ENCODE assay signal across 18 cellular contexts in genomic region chr1:30730351-30731108, GRCh38. TPM values are rescaled to one million over a fixed set of nuclear protein-coding genes. Genes with fewer than 3 reads are reported as not detected.
DNase-seq lines count a peak whose midpoint lies in the region; ATAC-seq, FAIRE-seq and TF ChIP-seq lines count a peak whose summit lies in the region.
"Had no signal": no experiment of that assay in that cellular context is flagged by ENCODE, and none has a peak within 500 bp of the region (broad histone marks: within the 10 kb centered on the region; RNA-seq: fewer than 3 reads in every experiment).

No MANE protein-coding gene starts in this region.

- no peaks in the 10 kb centered on the region for H3K9me3 Mint-ChIP-seq in CD8-positive, alpha-beta T cell
- H3K9me3 Mint-ChIP-seq in natural killer cell treated with Interleukin-12 subunit alpha and Interleukin-12 subunit beta and Interleukin-15 and Interleukin-18, amount 100 ng/mL, for 72 hours = no peaks in the 10 kb centered on the region
- H3K9me3 Mint-ChIP-seq in osteocyte (ENCODE audit: unreplicated experiment) = no peaks in the 10 kb centered on the region
- H3K9me3 Mint-ChIP-seq: activated naive CD4-positive, alpha-beta T cell treated with anti-CD3 and anti-CD28 coated beads for 36 hours had no signal

- no peaks in the 10 kb centered on the region for H3K27me3 Mint-ChIP-seq in CD8-positive, alpha-beta T cell (ENCODE audit: low read depth)
- no peaks in the 10 kb centered on the region for H3K27me3 Mint-ChIP-seq in natural killer cell treated with Interleukin-12 subunit alpha and Interleukin-12 subunit beta and Interleukin-15 and Interleukin-18, amount 100 ng/mL, for 72 hours
- no peaks in the 10 kb centered on the region for H3K27me3 Mint-ChIP-seq in osteocyte (ENCODE audit: unreplicated experiment)

- no peaks in the 10 kb centered on the region for H3K27me3 ChIP-seq in CD8-positive, alpha-beta T cell (ENCODE audit: insufficient read depth, low read length)
- H3K27me3 ChIP-seq in GM12878 (replicated peaks in 1 of 2; ENCODE audit: control insufficient read depth in 2 of 2, insufficient read depth in 2 of 2, low read length in 1 of 2) = no peaks in the 10 kb centered on the region
- H3K27me3 ChIP-seq: esophagus squamous epithelium had no signal

- FAIRE-seq in GM12878 (lab: Jason Lieb, UNC) = no peak

- TF ChIP-seq EP300 in GM12878 (IDR thresholded peaks at IDR 0.05; ENCODE audit: borderline replicate concordance in 1 of 2, control insufficient read depth in 1 of 2, low read depth in 2 of 2, low read length in 2 of 2) = no peak

- H3K27ac ChIP-seq in CD8-positive, alpha-beta T cell (ENCODE audit: low read depth, low read length) = no peak overlapping the region
- H3K27ac ChIP-seq in GM12878 (ENCODE audit: control insufficient read depth, insufficient read depth) = peak overlapping the region; percentile 61
- H3K27ac ChIP-seq: esophagus squamous epithelium, KMS-11 had no signal

- no peak overlapping the region for H2AFZ ChIP-seq in GM12878 (ENCODE audit: control insufficient read depth, low read depth, low read length)

- TF ChIP-seq CTCF in CD8-positive, alpha-beta T cell (IDR thresholded peaks at IDR 0.05) = no peak
- TF ChIP-seq CTCF in GM20000 (IDR thresholded peaks at IDR 0.05; ENCODE audit: extremely low read depth, missing control alignments) (no peak), GM12878 (IDR thresholded peaks at IDR 0.05 in 2 of 3, conservative IDR thresholded peaks at IDR 0.05 in 1 of 3; ENCODE audit: control insufficient read depth in 2 of 3, extremely low read depth in 1 of 3, insufficient read depth in 1 of 3, low read depth in 3 of 3, low read length in 3 of 3) (no peak), osteocyte (IDR thresholded peaks at IDR 0.05) (no peak)

- H3K4me2 ChIP-seq in GM12878 (ENCODE audit: control insufficient read depth, insufficient read depth) = peak overlapping the region; percentile 62
- H3K4me2 ChIP-seq: KMS-11 had no signal

- intact Hi-C loops in CD8-positive, alpha-beta T cell (cut with DNase I, micrococcal nuclease) = no loop called here
- intact Hi-C loops in GM12878 (cut with micrococcal nuclease; ENCODE audit: unreplicated experiment) = no loop called here

- H3K27ac Mint-ChIP-seq in CD8-positive, alpha-beta T cell = peak overlapping the region; percentile 86
- H3K27ac Mint-ChIP-seq in natural killer cell treated with Interleukin-12 subunit alpha and Interleukin-12 subunit beta and Interleukin-15 and Interleukin-18, amount 100 ng/mL, for 72 hours = peak overlapping the region; percentile 49 to 57
- no peak overlapping the region for H3K27ac Mint-ChIP-seq in osteocyte (ENCODE audit: unreplicated experiment)

- H3K79me2 ChIP-seq in GM12878 (ENCODE audit: control insufficient read depth, insufficient read depth, low read length) = no peaks in the 10 kb centered on the region

- POLR2A ChIA-PET in CD8-positive, alpha-beta T cell (lab: Charles Lee) = interaction anchor here (0.8 to 10.7 kb wide), 6 partner anchors 8 to 35 kb away, joined by 3 to 101 read pairs (median 12); partner anchors contain the start of gene LAPTM5
- POLR2A ChIA-PET in GM12878 (lab: Charles Lee) = interaction anchor here (0.5 to 7.0 kb wide), 8 partner anchors 10 to 137 kb away, joined by 3 to 96 read pairs (median 8); partner anchors contain the start of gene LAPTM5

- no peak overlapping the region for H3K4me3 ChIP-seq in CD8-positive, alpha-beta T cell (ENCODE audit: low read depth, low read length)
- no peak overlapping the region for H3K4me3 ChIP-seq in GM12878
- H3K4me3 ChIP-seq: esophagus squamous epithelium had no signal

- H3K4me3 Mint-ChIP-seq in CD8-positive, alpha-beta T cell = no peak overlapping the region
- no peak overlapping the region for H3K4me3 Mint-ChIP-seq in natural killer cell treated with Interleukin-12 subunit alpha and Interleukin-12 subunit beta and Interleukin-15 and Interleukin-18, amount 100 ng/mL, for 72 hours
- no peak overlapping the region for H3K4me3 Mint-ChIP-seq in osteocyte (ENCODE audit: unreplicated experiment)
- H3K4me3 Mint-ChIP-seq: activated naive CD4-positive, alpha-beta T cell treated with anti-CD3 and anti-CD28 coated beads for 36 hours had no signal

- no TSS peak for BruUV-seq in GM12878 (replicated peaks; lab: Mats Ljungman, UMichigan)

- H3K4me1 ChIP-seq in CD8-positive, alpha-beta T cell (ENCODE audit: insufficient read depth, low read length) = peaks cover 13% of the 10 kb centered on the region
- H3K4me1 ChIP-seq in GM12878 (ENCODE audit: control insufficient read depth, insufficient read depth, low read length) = peaks cover 23% of the 10 kb centered on the region
- H3K4me1 ChIP-seq: esophagus squamous epithelium had no signal

- SMC1A ChIA-PET in GM12878 (lab: Charles Lee; ENCODE audit: uncharacterized antibody, unreplicated experiment) = interaction anchor here (0.9 to 21.5 kb wide), 5 partner anchors 10 to 50 kb away, joined by 4 to 556 read pairs (median 18); partner anchors contain the start of gene LAPTM5

- peak overlapping the region; percentile 51; the same call in 1 of the 2 replicates for H3K9ac ChIP-seq in GM12878 (ENCODE audit: control insufficient read depth, insufficient read depth, low read length)
- H3K9ac ChIP-seq: KMS-11 had no signal

- in situ Hi-C loops in GM12878 (cut with MboI) = no loop called here

- no peak for ATAC-seq in CD8-positive, alpha-beta T cell
- ATAC-seq in GM12878 (peak; percentile 81), HG02938 (IDR thresholded peaks at IDR 0.05; ENCODE audit: unreplicated experiment) (no peak), GM21576 (IDR thresholded peaks at IDR 0.05; ENCODE audit: unreplicated experiment) (no peak)
- no peak for ATAC-seq in natural killer cell treated with Interleukin-12 subunit alpha and Interleukin-12 subunit beta and Interleukin-15 and Interleukin-18, amount 100 ng/mL, for 72 hours
- ATAC-seq: SK-N-SH treated with all-trans-retinoic acid at 6 μM for 48 hours had no signal

- RAD21 ChIA-PET in GM12878 (lab: Charles Lee; ENCODE audit: unreplicated experiment) = interaction anchor here (0.8 to 15.6 kb wide), 13 partner anchors 9 to 50 kb away, joined by 4 to 538 read pairs (median 8); partner anchors contain the start of gene LAPTM5

- peaks cover 44% of the 10 kb centered on the region for H3K36me3 Mint-ChIP-seq in CD8-positive, alpha-beta T cell
- peaks cover 2% of the 10 kb centered on the region for H3K36me3 Mint-ChIP-seq in natural killer cell treated with Interleukin-12 subunit alpha and Interleukin-12 subunit beta and Interleukin-15 and Interleukin-18, amount 100 ng/mL, for 72 hours
- H3K36me3 Mint-ChIP-seq in osteocyte (ENCODE audit: unreplicated experiment) = no peaks in the 10 kb centered on the region

- no peak for DNase-seq in CD8-positive, alpha-beta T cell
- DNase-seq in GM20000 (ENCODE audit: low spot score) (peak; percentile 25), GM12878 (ENCODE audit: low read depth, low spot score) (no peak), osteocyte (ENCODE audit: extremely low spot score, unreplicated experiment) (no peak)
- no peak for DNase-seq in natural killer cell treated with Interleukin-12 subunit alpha and Interleukin-12 subunit beta and Interleukin-15 and Interleukin-18, amount 100 ng/mL, for 72 hours (ENCODE audit: low spot score)
- no peak for DNase-seq in activated CD4-positive, alpha-beta T cell treated with anti-CD3 and anti-CD28 coated beads for 4 hours
- DNase-seq: activated CD4-positive, alpha-beta T cell treated with anti-CD3 and anti-CD28 coated beads, Interleukin-2, amount 50 U/mL, for 4 hours; activated naive CD4-positive, alpha-beta T cell treated with anti-CD3 and anti-CD28 coated beads for 36 hours; esophagus squamous epithelium; H7; NCI-H1694 treated with DMSO at 0.1 percent for 48 hours had no signal

- no peaks in the 10 kb centered on the region for H4K20me1 ChIP-seq in GM12878 (ENCODE audit: control insufficient read depth, insufficient read depth)

- peaks cover 26% of the 10 kb centered on the region for H3K4me1 Mint-ChIP-seq in CD8-positive, alpha-beta T cell (ENCODE audit: low read depth)
- H3K4me1 Mint-ChIP-seq in natural killer cell treated with Interleukin-12 subunit alpha and Interleukin-12 subunit beta and Interleukin-15 and Interleukin-18, amount 100 ng/mL, for 72 hours (ENCODE audit: low read depth in 2 of 2) = peaks cover 13 to 36% of the 10 kb centered on the region in 2 donors
- H3K4me1 Mint-ChIP-seq in osteocyte (ENCODE audit: unreplicated experiment) = peaks cover 18% of the 10 kb centered on the region

- TF ChIP-seq POLR2A in GM12878 (IDR thresholded peaks at IDR 0.05; ENCODE audit: low read depth, low read length) = peak; percentile 46

- H3K36me3 ChIP-seq in CD8-positive, alpha-beta T cell (ENCODE audit: insufficient read depth, low read length) = peaks cover 27% of the 10 kb centered on the region
- H3K36me3 ChIP-seq in GM12878 (ENCODE audit: control insufficient read depth in 2 of 2, insufficient read depth in 2 of 2, low read length in 1 of 2) = peaks cover 18% of the 10 kb centered on the region in 2 experiments; a peak in 3 of 4 replicates

- CTCF ChIA-PET in CD8-positive, alpha-beta T cell (lab: Charles Lee) = interaction anchor here (0.8 to 17.1 kb wide), 7 partner anchors 10 to 71 kb away, joined by 3 to 485 read pairs (median 3); no protein-coding TSS in a partner anchor
- CTCF ChIA-PET in GM12878 (lab: Yijun Ruan, JAX) = interaction anchor here (0.6 to 11.2 kb wide), 13 partner anchors 10 to 50 kb away, joined by 4 to 221 read pairs (median 5); partner anchors contain the start of gene LAPTM5

- no peak for TF ChIP-seq RAD21 in GM12878 (IDR thresholded peaks at IDR 0.05; ENCODE audit: insufficient read depth, low read depth, low read length)

- WGBS in GM12878 (ENCODE audit: insufficient coverage, insufficient replicate concordance, low lambda C conversion rate, missing lambda C conversion rate) = 31% methylated on average over 23 of the region's 23 CpGs

- H3K9me3 ChIP-seq in CD8-positive, alpha-beta T cell (ENCODE audit: low read length) = no peaks in the 10 kb centered on the region
- H3K9me3 ChIP-seq in GM12878 (replicated peaks; ENCODE audit: control insufficient read depth, insufficient read depth, low read length) = no peaks in the 10 kb centered on the region
- H3K9me3 ChIP-seq: esophagus squamous epithelium had no signal

RNA-seq across cellular contexts. Expression of gene MATN1, which starts 7.1 kb away (rescaled TPM):
- total RNA-seq in CD8-positive, alpha-beta T cell = 1 to 10 TPM; 6.6 to 7.4 TPM
- 0.51 and 1.9 TPM in 2 replicates for total RNA-seq in GM12878 (2013; cell fraction: nucleolus; rRNA removed)
- total RNA-seq in GM12878 (2014; rRNA removed) (0.11 and 0.27 TPM in 2 replicates), GM12878 (2014; rRNA removed; fragmentation: Illumina TruSeq; extraction: Trizol) (0.04 TPM in 1 of 2 replicates, not detected in the other), GM12878 (2021) (0.21 and 0.24 TPM in 2 replicates), osteocyte (0.39 and 0.99 TPM in 2 replicates)
- 0.31 TPM for polyA plus RNA-seq in GM12878 (2011; ENCODE audit: low read depth)
- polyA plus RNA-seq in GM12878 (2011; rRNA removed) (0.36 and 0.50 TPM in 2 replicates), GM12878 (2014; fragmentation: Illumina TruSeq; extraction: Trizol) (0.07 and 0.11 TPM in 2 replicates), GM12878 (2014; fragmentation: Nextera tagmentation; extraction: Ambion mirVana) (under 1 TPM in 1 of 2 experiments, not detected in 1; 0.07 TPM), GM12878 (2014; rRNA removed) (0.10 and 0.46 TPM in 2 replicates), GM12878 (2016; fragmentation: Nextera tagmentation; extraction: Ambion mirVana) (under 1 TPM; 0.09 to 0.44 TPM)
- polyA plus RNA-seq in GM12878 (2011; cell fraction: cytosol; rRNA removed) = 0.67 and 0.77 TPM in 2 replicates
- 1.5 and 2.1 TPM in 2 replicates for polyA plus RNA-seq in GM12878 (2011; cell fraction: nucleus; rRNA removed)
- polyA plus RNA-seq in GM12878 (2012) = 0.48 and 0.60 TPM in 2 replicates
- 0.22 and 0.72 TPM in 2 replicates for polyA minus RNA-seq in GM12878 (2011; rRNA and poly(A)+ RNA removed)
- polyA minus RNA-seq in GM12878 (2011; cell fraction: cytosol; rRNA and poly(A)+ RNA removed) = not detected in 2 replicates
- polyA minus RNA-seq in GM12878 (2011; cell fraction: nucleus; rRNA and poly(A)+ RNA removed) = 0.67 and 1.3 TPM in 2 replicates
- total RNA-seq in natural killer cell treated with Interleukin-12 subunit alpha and Interleukin-12 subunit beta and Interleukin-15 and Interleukin-18, amount 100 ng/mL, for 72 hours = 1 to 10 TPM in 1 of 2 donors, under 1 TPM in 1; 0.31 to 1.1 TPM
- total RNA-seq: esophagus squamous epithelium, mesenteric fat pad, renal cortical epithelial cell, subcutaneous adipose tissue had no signal

RNA-seq across cellular contexts. Expression of gene LAPTM5, which starts 27.0 kb away (rescaled TPM):
- total RNA-seq in CD8-positive, alpha-beta T cell = 100 to 1,000 TPM; 629 to 653 TPM
- 345 and 349 TPM in 2 replicates for total RNA-seq in GM12878 (2013; cell fraction: nucleolus; rRNA removed)
- 360 and 370 TPM in 2 replicates for total RNA-seq in GM12878 (2014; rRNA removed)
- total RNA-seq in GM12878 (2014; rRNA removed; fragmentation: Illumina TruSeq; extraction: Trizol) = 423 and 431 TPM in 2 replicates
- total RNA-seq in GM12878 (2021) = 740 and 758 TPM in 2 replicates
- polyA plus RNA-seq in GM12878 (2011; ENCODE audit: low read depth) = 582 TPM
- 411 and 682 TPM in 2 replicates for polyA plus RNA-seq in GM12878 (2011; rRNA removed)
- 985 and 1,156 TPM in 2 replicates for polyA plus RNA-seq in GM12878 (2011; cell fraction: cytosol; rRNA removed)
- polyA plus RNA-seq in GM12878 (2011; cell fraction: nucleus; rRNA removed) = 492 and 615 TPM in 2 replicates
- 791 and 943 TPM in 2 replicates for polyA plus RNA-seq in GM12878 (2012)
- polyA plus RNA-seq in GM12878 (2014; fragmentation: Illumina TruSeq; extraction: Trizol) = 972 and 1,013 TPM in 2 replicates
- polyA plus RNA-seq in GM12878 (2014; fragmentation: Nextera tagmentation; extraction: Ambion mirVana) = 10 to 100 TPM; 24.1 to 48.8 TPM
- 675 and 692 TPM in 2 replicates for polyA plus RNA-seq in GM12878 (2014; rRNA removed)
- 1,000 to 10,000 TPM in 1 of 2 experiments, 100 to 1,000 TPM in 1; 977 to 1,034 TPM for polyA plus RNA-seq in GM12878 (2016; fragmentation: Nextera tagmentation; extraction: Ambion mirVana)
- polyA minus RNA-seq in GM12878 (2011; rRNA and poly(A)+ RNA removed) = 1,330 and 1,556 TPM in 2 replicates
- polyA minus RNA-seq in GM12878 (2011; cell fraction: cytosol; rRNA and poly(A)+ RNA removed) = 364 and 402 TPM in 2 replicates
- polyA minus RNA-seq in GM12878 (2011; cell fraction: nucleus; rRNA and poly(A)+ RNA removed) = 131 and 171 TPM in 2 replicates
- 100 to 1,000 TPM; 150 to 153 TPM for total RNA-seq in natural killer cell treated with Interleukin-12 subunit alpha and Interleukin-12 subunit beta and Interleukin-15 and Interleukin-18, amount 100 ng/mL, for 72 hours
- total RNA-seq in osteocyte = not detected in 2 replicates
- total RNA-seq: renal cortical epithelial cell had no signal

Comparison
In these comparisons a context has a peak if more than half of its experiments do, and no peak if none do; other contexts are left out.
1. RNA of gene LAPTM5, which starts 27.0 kb away (total RNA-seq): 629 to 653 TPM in CD8-positive, alpha-beta T cell, 345 to 758 TPM in GM12878 and 150 to 153 TPM in natural killer cell treated with Interleukin-12 subunit alpha and Interleukin-12 subunit beta and Interleukin-15 and Interleukin-18, amount 100 ng/mL, for 72 hours; not detected in osteocyte; every median in the first group is over 100 times any median in the second.